ENCODE assay signal across 1 cellular context in the genomic region with DNA sequence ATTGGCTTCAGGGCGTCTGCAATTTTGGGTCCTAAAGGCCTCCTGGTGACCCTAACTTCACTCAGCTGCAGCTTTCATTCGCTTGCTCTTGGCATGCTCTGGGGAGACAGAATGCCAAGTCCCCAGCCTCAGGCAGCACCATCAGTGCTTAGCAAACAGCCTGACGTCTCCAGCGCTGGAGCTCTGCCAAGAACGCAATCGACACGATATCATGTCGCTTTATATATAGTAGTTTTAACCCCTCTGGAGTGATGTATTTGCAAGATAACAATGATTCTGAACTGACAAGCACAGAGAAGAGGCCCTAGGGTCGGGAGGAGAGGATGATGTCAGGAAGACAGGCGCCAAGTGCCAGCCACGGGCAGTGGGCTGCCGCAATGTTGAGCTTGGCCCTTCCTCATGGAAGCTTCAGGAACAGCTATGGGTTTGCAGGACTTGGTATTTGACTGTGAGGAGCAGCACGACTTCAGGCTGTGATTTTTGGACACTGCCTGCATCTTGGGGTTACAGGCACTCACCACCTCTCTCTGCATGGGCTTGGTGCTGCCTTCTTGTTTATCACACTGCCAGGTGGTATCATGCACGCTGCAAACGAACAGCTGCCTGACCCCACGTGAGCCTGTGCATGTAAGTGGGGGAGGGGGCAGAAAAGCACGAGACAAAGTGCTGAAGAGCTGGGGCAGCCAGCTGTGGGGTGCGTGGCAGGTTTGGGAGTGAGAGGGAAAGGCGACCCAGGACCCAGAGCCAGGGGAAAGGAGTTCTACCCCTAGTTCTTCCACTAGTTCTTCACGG.
TF ChIP-seq lines count a peak whose summit lies in the region.

No MANE protein-coding gene starts in this region.

TF ChIP-seq in HEK293, 187 proteins besides CTCF, POLR2A, EP300 and RAD21 (continued from another document):
- TF ChIP-seq ZNF354C (tag by site-specific recombination; IDR thresholded peaks at IDR 0.05; ENCODE audit: borderline replicate concordance, low read depth) (no peak), ZNF544 (tag by site-specific recombination; IDR thresholded peaks at IDR 0.05) (no peak), EGR2 (tag by site-specific recombination; IDR thresholded peaks at IDR 0.05; ENCODE audit: low read depth) (no peak), ZNF654 (tag by site-specific recombination; IDR thresholded peaks at IDR 0.05; ENCODE audit: low read depth) (no peak), OSR2 (tag by site-specific recombination; IDR thresholded peaks at IDR 0.05) (no peak), GLIS1 (tag by site-specific recombination; IDR thresholded peaks at IDR 0.05) (peak; percentile 72; the same call in 1 of the 2 replicates)
- TF ChIP-seq, protein P1, sequence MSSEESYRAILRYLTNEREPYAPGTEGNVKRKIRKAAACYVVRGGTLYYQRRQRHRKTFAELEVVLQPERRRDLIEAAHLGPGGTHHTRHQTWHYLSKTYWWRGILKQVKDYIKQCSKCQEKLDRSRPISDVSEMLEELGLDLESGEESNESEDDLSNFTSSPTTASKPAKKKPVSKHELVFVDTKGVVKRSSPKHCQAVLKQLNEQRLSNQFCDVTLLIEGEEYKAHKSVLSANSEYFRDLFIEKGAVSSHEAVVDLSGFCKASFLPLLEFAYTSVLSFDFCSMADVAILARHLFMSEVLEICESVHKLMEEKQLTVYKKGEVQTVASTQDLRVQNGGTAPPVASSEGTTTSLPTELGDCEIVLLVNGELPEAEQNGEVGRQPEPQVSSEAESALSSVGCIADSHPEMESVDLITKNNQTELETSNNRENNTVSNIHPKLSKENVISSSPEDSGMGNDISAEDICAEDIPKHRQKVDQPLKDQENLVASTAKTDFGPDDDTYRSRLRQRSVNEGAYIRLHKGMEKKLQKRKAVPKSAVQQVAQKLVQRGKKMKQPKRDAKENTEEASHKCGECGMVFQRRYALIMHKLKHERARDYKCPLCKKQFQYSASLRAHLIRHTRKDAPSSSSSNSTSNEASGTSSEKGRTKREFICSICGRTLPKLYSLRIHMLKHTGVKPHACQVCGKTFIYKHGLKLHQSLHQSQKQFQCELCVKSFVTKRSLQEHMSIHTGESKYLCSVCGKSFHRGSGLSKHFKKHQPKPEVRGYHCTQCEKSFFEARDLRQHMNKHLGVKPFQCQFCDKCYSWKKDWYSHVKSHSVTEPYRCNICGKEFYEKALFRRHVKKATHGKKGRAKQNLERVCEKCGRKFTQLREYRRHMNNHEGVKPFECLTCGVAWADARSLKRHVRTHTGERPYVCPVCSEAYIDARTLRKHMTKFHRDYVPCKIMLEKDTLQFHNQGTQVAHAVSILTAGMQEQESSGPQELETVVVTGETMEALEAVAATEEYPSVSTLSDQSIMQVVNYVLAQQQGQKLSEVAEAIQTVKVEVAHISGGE (tag by site-specific recombination; conservative IDR thresholded peaks at IDR 0.05; ENCODE audit: low read depth), result no peak
- TF ChIP-seq, protein P2, sequence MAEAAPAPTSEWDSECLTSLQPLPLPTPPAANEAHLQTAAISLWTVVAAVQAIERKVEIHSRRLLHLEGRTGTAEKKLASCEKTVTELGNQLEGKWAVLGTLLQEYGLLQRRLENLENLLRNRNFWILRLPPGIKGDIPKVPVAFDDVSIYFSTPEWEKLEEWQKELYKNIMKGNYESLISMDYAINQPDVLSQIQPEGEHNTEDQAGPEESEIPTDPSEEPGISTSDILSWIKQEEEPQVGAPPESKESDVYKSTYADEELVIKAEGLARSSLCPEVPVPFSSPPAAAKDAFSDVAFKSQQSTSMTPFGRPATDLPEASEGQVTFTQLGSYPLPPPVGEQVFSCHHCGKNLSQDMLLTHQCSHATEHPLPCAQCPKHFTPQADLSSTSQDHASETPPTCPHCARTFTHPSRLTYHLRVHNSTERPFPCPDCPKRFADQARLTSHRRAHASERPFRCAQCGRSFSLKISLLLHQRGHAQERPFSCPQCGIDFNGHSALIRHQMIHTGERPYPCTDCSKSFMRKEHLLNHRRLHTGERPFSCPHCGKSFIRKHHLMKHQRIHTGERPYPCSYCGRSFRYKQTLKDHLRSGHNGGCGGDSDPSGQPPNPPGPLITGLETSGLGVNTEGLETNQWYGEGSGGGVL (tag by site-specific recombination; IDR thresholded peaks at IDR 0.05), result no peak
